ENCODE assay signal across 8 cellular contexts in genomic region chr11:110094298-110095073, GRCh38. TPM values are rescaled to one million over a fixed set of nuclear protein-coding genes. Genes with fewer than 3 reads are reported as not detected.
DNase-seq lines count a peak whose midpoint lies in the region; TF ChIP-seq lines count a peak whose summit lies in the region.

No MANE protein-coding gene starts in this region.

- POLR2A ChIA-PET in CD8-positive, alpha-beta memory T cell (lab: Charles Lee) = no interaction called here

- peak overlapping the region; percentile 84 for H2AFZ ChIP-seq in parathyroid adenoma

- DNase-seq in CD8-positive, alpha-beta memory T cell = no peak
- DNase-seq in SJSA1 (ENCODE audit: low read depth in 1 of 2, low spot score in 2 of 2) = no peak
- no peak for DNase-seq in esophagus squamous epithelium (lab: John Stamatoyannopoulos, UW)
- no peak for DNase-seq in SKM-1 (lab: John Stamatoyannopoulos, UW; ENCODE audit: unreplicated experiment)
- no peak for DNase-seq in H4 (ENCODE audit: low spot score)
- no peak for DNase-seq in HK-2 (ENCODE audit: unreplicated experiment)
- DNase-seq in EL = no peak

- TF ChIP-seq CTCF in esophagus squamous epithelium (IDR thresholded peaks at IDR 0.05) (no peak), parathyroid adenoma (IDR thresholded peaks at IDR 0.05) (no peak)

- H3K27me3 Mint-ChIP-seq in CD8-positive, alpha-beta memory T cell = peaks cover 37 to 44% of the 10 kb centered on the region in 2 donors

- CTCF ChIA-PET in CD8-positive, alpha-beta memory T cell (lab: Charles Lee) = no interaction called here

- peak overlapping the region; percentile 25 for H3K4me2 ChIP-seq in parathyroid adenoma (ENCODE audit: low read length)

- H3K9me3 ChIP-seq in CD8-positive, alpha-beta memory T cell (ENCODE audit: low read length) = no peaks in the 10 kb centered on the region
- no peaks in the 10 kb centered on the region for H3K9me3 ChIP-seq in SJSA1 (replicated peaks)
- H3K9me3 ChIP-seq in esophagus squamous epithelium = no peaks in the 10 kb centered on the region
- no peaks in the 10 kb centered on the region for H3K9me3 ChIP-seq in parathyroid adenoma (ENCODE audit: control insufficient read depth, low read length)

- WGBS in esophagus squamous epithelium, 2 donors = 27 to 43% methylated on average over 7 of the region's 7 CpGs

- no peak for TF ChIP-seq POLR2A in esophagus squamous epithelium (IDR thresholded peaks at IDR 0.05)

- intact Hi-C loops in esophagus squamous epithelium (cut with DNase I) = no loop called here

- no peak overlapping the region for H3K27ac Mint-ChIP-seq in CD8-positive, alpha-beta memory T cell

- H3K4me3 Mint-ChIP-seq in CD8-positive, alpha-beta memory T cell = peak overlapping the region in 5 of 7 donors; percentile 10 to 72 (median 51)

- no peaks in the 10 kb centered on the region for H3K36me3 ChIP-seq in CD8-positive, alpha-beta memory T cell (ENCODE audit: insufficient read depth, low read length)
- H3K36me3 ChIP-seq in SJSA1 = peaks cover 5% of the 10 kb centered on the region
- no peaks in the 10 kb centered on the region for H3K36me3 ChIP-seq in esophagus squamous epithelium
- no peaks in the 10 kb centered on the region for H3K36me3 ChIP-seq in parathyroid adenoma (ENCODE audit: control insufficient read depth, insufficient read depth, low read length)

- peaks cover 9% of the 10 kb centered on the region for H3K79me2 ChIP-seq in parathyroid adenoma

- no peak overlapping the region for H3K27ac ChIP-seq in CD8-positive, alpha-beta memory T cell (ENCODE audit: low read depth, low read length)
- H3K27ac ChIP-seq in SJSA1 (peak overlapping the region; percentile 77), esophagus squamous epithelium (peak overlapping the region; percentile 90 to 98 (median 93)), parathyroid adenoma (peak overlapping the region; percentile 87)

- H3K4me1 Mint-ChIP-seq in CD8-positive, alpha-beta memory T cell = peaks cover 8 to 14% (median 11%) of the 10 kb centered on the region in 3 donors

- peaks cover 13% of the 10 kb centered on the region for H3K27me3 ChIP-seq in CD8-positive, alpha-beta memory T cell (ENCODE audit: insufficient read depth, low read length, poor library complexity, severe bottlenecking)
- no peaks in the 10 kb centered on the region for H3K27me3 ChIP-seq in SJSA1 (replicated peaks)
- no peaks in the 10 kb centered on the region for H3K27me3 ChIP-seq in esophagus squamous epithelium
- H3K27me3 ChIP-seq in parathyroid adenoma (ENCODE audit: control insufficient read depth, insufficient read depth, low read length) = no peaks in the 10 kb centered on the region

- no peak overlapping the region for H3K9ac ChIP-seq in parathyroid adenoma

- H3K9me3 Mint-ChIP-seq in CD8-positive, alpha-beta memory T cell = no peaks in the 10 kb centered on the region

- H3K36me3 Mint-ChIP-seq in CD8-positive, alpha-beta memory T cell = no peaks in the 10 kb centered on the region

- no peak overlapping the region for H3K4me3 ChIP-seq in CD8-positive, alpha-beta memory T cell (ENCODE audit: low read length)
- peak overlapping the region; percentile 80 for H3K4me3 ChIP-seq in SJSA1
- H3K4me3 ChIP-seq in esophagus squamous epithelium = peak overlapping the region; percentile 72 to 81 (median 78)
- peak overlapping the region; percentile 57 for H3K4me3 ChIP-seq in parathyroid adenoma (ENCODE audit: low read depth, low read length)

- H3K4me1 ChIP-seq in CD8-positive, alpha-beta memory T cell (ENCODE audit: insufficient read depth, low read length) = peaks cover 3% of the 10 kb centered on the region
- H3K4me1 ChIP-seq in SJSA1 (replicated peaks) = peaks cover 10% of the 10 kb centered on the region
- H3K4me1 ChIP-seq in esophagus squamous epithelium = peaks cover 6 to 47% (median 14%) of the 10 kb centered on the region in 3 donors
- peaks cover 3% of the 10 kb centered on the region for H3K4me1 ChIP-seq in parathyroid adenoma

RNA-seq across cellular contexts. Expression of gene ZC3H12C, which starts 1.3 kb away (rescaled TPM):
- 1 to 10 TPM; 1.5 to 1.9 TPM for total RNA-seq in CD8-positive, alpha-beta memory T cell
- not detected for polyA plus RNA-seq in CD8-positive, alpha-beta memory T cell
- 4.6 and 6.4 TPM in 2 replicates for total RNA-seq in SJSA1 (2014; rRNA removed; shearing (Covaris generic))
- total RNA-seq in esophagus squamous epithelium = 10 to 100 TPM in 1 of 4 donors, 1 to 10 TPM in 3; 5.5 to 10.1 (median 7.8) TPM
- total RNA-seq in H4 (2014; rRNA removed; shearing (Covaris generic)) = 3.0 and 4.5 TPM in 2 replicates
